Comparison of ENCODE assay signal across 1 cellular context in genomic region chr12:87020071-87020470, GRCh38.
TF ChIP-seq lines count a peak whose summit lies in the region.

No MANE protein-coding gene starts in this region.

TF ChIP-seq in SK-N-SH treated with all-trans-retinoic acid at 6 μM for 48 hours, 23 proteins besides CTCF, POLR2A, EP300 and RAD21 (continued from another document):
- TF ChIP-seq PATZ1 (CRISPR knock-in tag; IDR thresholded peaks at IDR 0.05; ENCODE audit: borderline replicate concordance) (no peak), ISL1 (CRISPR knock-in tag; IDR thresholded peaks at IDR 0.05) (no peak), CSRNP3 (CRISPR knock-in tag; IDR thresholded peaks at IDR 0.05) (no peak), TOX (CRISPR knock-in tag; IDR thresholded peaks at IDR 0.05; ENCODE audit: borderline replicate concordance) (no peak)
